15 cellular contexts compared by ENCODE assay signal in genomic region chr17:28225271-28225670, GRCh38.
A peak's percentile ranks its signal among the peaks of the same experiment; 100 is the strongest.
DNase-seq lines count a peak whose midpoint lies in the region; ATAC-seq and TF ChIP-seq lines count a peak whose summit lies in the region.
"Had no signal": no experiment of that assay in that cellular context is flagged by ENCODE, and none has a peak within 500 bp of the region (broad histone marks: within the 10 kb centered on the region; RNA-seq: fewer than 3 reads in every experiment).

No MANE protein-coding gene starts in this region.

- DNase-seq in DMS 273 (lab: John Stamatoyannopoulos, UW; ENCODE audit: unreplicated experiment) = peak; percentile 85
- DNase-seq in NCI-H446 treated with DMSO at 0.1 percent for 48 hours (lab: John Stamatoyannopoulos, UW) = peak; percentile 1
- DNase-seq in endothelial cell (ENCODE audit: low spot score) = no peak
- peak; percentile 54 for DNase-seq in posterior vena cava (ENCODE audit: low spot score)
- DNase-seq in epidermal melanocyte (ENCODE audit: insufficient read length, low spot score) = no peak
- DNase-seq in NCI-H2029 (lab: John Stamatoyannopoulos, UW) = no peak
- DNase-seq: BE2C; CD4-positive, alpha-beta memory T cell; GOT3; HFFc6; MG63; NCI-H1105; NCI-H187 treated with DMSO at 0.1 percent for 48 hours; NCI-H526 had no signal

- intact Hi-C loops in posterior vena cava (cut with DNase I) = loop anchor here in 1 of 2 donors (5.0 kb wide), 1 partner anchor 67 kb away; no protein-coding TSS in a partner anchor

- no peak overlapping the region for H3K27ac Mint-ChIP-seq in endothelial cell (ENCODE audit: unreplicated experiment)
- H3K27ac Mint-ChIP-seq: CD4-positive, alpha-beta memory T cell; HFFc6 had no signal

- no peak for TF ChIP-seq CTCF in endothelial cell (IDR thresholded peaks at IDR 0.05; ENCODE audit: unreplicated experiment)

- ATAC-seq in GM18502 (IDR thresholded peaks at IDR 0.05; ENCODE audit: poor library complexity, unreplicated experiment) = no peak

- H3K4me1 Mint-ChIP-seq in endothelial cell (ENCODE audit: unreplicated experiment) = peaks cover 20% of the 10 kb centered on the region

- peaks cover 13% of the 10 kb centered on the region for H3K27me3 Mint-ChIP-seq in endothelial cell (ENCODE audit: unreplicated experiment)

- H3K36me3 Mint-ChIP-seq in endothelial cell (ENCODE audit: low read depth, unreplicated experiment) = peaks cover 17% of the 10 kb centered on the region
- H3K36me3 Mint-ChIP-seq: CD4-positive, alpha-beta memory T cell had no signal

- H3K9me3 Mint-ChIP-seq in endothelial cell (ENCODE audit: unreplicated experiment) = no peaks in the 10 kb centered on the region
- H3K9me3 Mint-ChIP-seq: HFFc6 had no signal

- peak overlapping the region; percentile 25 for H3K4me3 Mint-ChIP-seq in endothelial cell (ENCODE audit: unreplicated experiment)
- H3K4me3 Mint-ChIP-seq: CD4-positive, alpha-beta memory T cell; HFFc6 had no signal

Comparison
In these comparisons a context has a peak if more than half of its experiments do, and no peak if none do; other contexts are left out.
1. DNase-seq: peak in DMS 273 (single experiment), NCI-H446 treated with DMSO at 0.1 percent for 48 hours (single experiment) and posterior vena cava (single experiment); none in endothelial cell (single experiment), epidermal melanocyte (single experiment) and NCI-H2029 (single experiment).